In genomic region chr7:129828989-129829676, GRCh38 we compare ENCODE assay signal across 8 cellular contexts.
DNase-seq lines count a peak whose midpoint lies in the region; ATAC-seq, FAIRE-seq and TF ChIP-seq lines count a peak whose summit lies in the region.

No MANE protein-coding gene starts in this region.

- intact Hi-C loops in activated naive CD4-positive, alpha-beta T cell treated with anti-CD3 and anti-CD28 coated beads for 36 hours (cut with micrococcal nuclease) = loop anchor here (5.0 kb wide), 2 partner anchors 327 to 427 kb away; partner anchors contain the start of gene SMKR1

- H3K27me3 Mint-ChIP-seq in activated naive CD4-positive, alpha-beta T cell treated with anti-CD3 and anti-CD28 coated beads for 36 hours (ENCODE audit: low read depth) = no peaks in the 10 kb centered on the region

- H3K4me2 ChIP-seq in H1 (ENCODE audit: insufficient read depth in 1 of 2, low read depth in 2 of 2, low read length in 2 of 2) = 0 out of 4 replicates have a peak overlapping the region, but pooled peaks have one; percentile 12 to 44

- H3K18ac ChIP-seq in H1 (ENCODE audit: extremely low read depth, low read length) = peak overlapping the region; percentile 17; the same call in 1 of the 2 replicates

- no peaks in the 10 kb centered on the region for H3K36me3 Mint-ChIP-seq in activated naive CD4-positive, alpha-beta T cell treated with anti-CD3 and anti-CD28 coated beads for 36 hours (ENCODE audit: low read depth)

- H3K4me1 ChIP-seq in H1 (replicated peaks in 1 of 4; ENCODE audit: control insufficient read depth in 3 of 4, insufficient read depth in 4 of 4, low read length in 3 of 4) (peaks cover 10 to 35% (median 11%) of the 10 kb centered on the region in 4 experiments), HAP-1 (peaks cover 22% of the 10 kb centered on the region)

- ATAC-seq in GM21447 (IDR thresholded peaks at IDR 0.05; ENCODE audit: unreplicated experiment) = no peak

- H2BK5ac ChIP-seq in H1 (ENCODE audit: low read depth, low read length) = no peak overlapping the region

- H3K27ac ChIP-seq in H1 (ENCODE audit: low read depth, low read length) = no peak overlapping the region
- H3K27ac ChIP-seq in substantia nigra (ENCODE audit: low read depth, low read length, poor library complexity, severe bottlenecking) = peak overlapping the region; percentile 71

- CTCF ChIA-PET in activated naive CD4-positive, alpha-beta T cell treated with anti-CD3 and anti-CD28 coated beads for 36 hours (lab: Charles Lee) = interaction anchor here (0.5 to 3.7 kb wide), 25 partner anchors 8 to 540 kb away, joined by 3 to 49 read pairs (median 5); no protein-coding TSS in a partner anchor
- CTCF ChIA-PET in H1 (lab: Charles Lee; ENCODE audit: partially characterized antibody) = interaction anchor here (0.7 to 8.8 kb wide), 63 partner anchors 8 to 611 kb away, joined by 3 to 141 read pairs (median 4); no protein-coding TSS in a partner anchor

- 0 out of 2 replicates have a peak overlapping the region, but pooled peaks have one; percentile 6 for H2BK12ac ChIP-seq in H1 (ENCODE audit: low read depth, low read length)

- no peak overlapping the region for H3K14ac ChIP-seq in H1 (ENCODE audit: insufficient read length)

- peak overlapping the region; percentile 46; the same call in 1 of the 2 replicates for H2BK15ac ChIP-seq in H1 (ENCODE audit: low read length)

- TF ChIP-seq POLR2A in H1 (IDR thresholded peaks at IDR 0.05; ENCODE audit: control extremely low read depth in 1 of 2, low read depth in 2 of 2, low read length in 2 of 2) = no peak

- no peak overlapping the region for H3K56ac ChIP-seq in H1 (replicated peaks; ENCODE audit: insufficient read length, low read depth, low read length)

- TF ChIP-seq CTCF in H1 (IDR thresholded peaks at IDR 0.05; ENCODE audit: control extremely low read depth in 1 of 3, insufficient read depth in 1 of 3, low read depth in 1 of 3, low read length in 3 of 3) = peak in 1 of 3 experiments; percentile 43; a peak in 1 of 4 replicates

- H3K4me3 Mint-ChIP-seq in activated naive CD4-positive, alpha-beta T cell treated with anti-CD3 and anti-CD28 coated beads for 36 hours = no peak overlapping the region

- TF ChIP-seq RAD21 in H1 (IDR thresholded peaks at IDR 0.05 in 1 of 2, conservative IDR thresholded peaks at IDR 0.05 in 1 of 2; ENCODE audit: low read depth in 2 of 2, low read length in 2 of 2) = 0 out of 4 replicates have a peak, but pooled peaks of 1 of the 2 experiments have one; percentile 2

- no peaks in the 10 kb centered on the region for H4K20me1 ChIP-seq in H1 (replicated peaks in 1 of 2; ENCODE audit: control insufficient read depth in 1 of 2, insufficient read depth in 2 of 2, low read length in 2 of 2)

- no peak overlapping the region; the same call in 1 of the 2 replicates for H2AK5ac ChIP-seq in H1 (ENCODE audit: low read depth, low read length)

- no peak overlapping the region for H4K5ac ChIP-seq in H1 (ENCODE audit: insufficient read length, low read depth, low read length)

- H3K27ac Mint-ChIP-seq in activated naive CD4-positive, alpha-beta T cell treated with anti-CD3 and anti-CD28 coated beads for 36 hours = no peak overlapping the region

- no peaks in the 10 kb centered on the region for H3K27me3 ChIP-seq in H1 (replicated peaks in 1 of 4; ENCODE audit: control insufficient read depth in 3 of 4, extremely low read depth in 1 of 4, insufficient read depth in 3 of 4, low read length in 3 of 4)
- no peaks in the 10 kb centered on the region for H3K27me3 ChIP-seq in HAP-1 (ENCODE audit: low read depth)

- 0 out of 8 replicates have a peak overlapping the region, but pooled peaks of 1 of the 4 experiments have one; percentile 29 for H3K4me3 ChIP-seq in H1 (ENCODE audit: extremely low read depth in 1 of 4, insufficient read depth in 2 of 4, low read depth in 3 of 4, low read length in 4 of 4)
- H3K4me3 ChIP-seq in HAP-1 = no peak overlapping the region

- in situ Hi-C loops in HAP-1 (cut with MboI; ENCODE audit: low sequenced_read_pairs) = loop anchor here (5.0 to 10.0 kb wide), 3 partner anchors 162 to 464 kb away; no protein-coding TSS in a partner anchor

- peaks cover 0 to 5% (median 0%) of the 10 kb centered on the region in 4 experiments; a peak in 3 of 8 replicates for H3K36me3 ChIP-seq in H1 (ENCODE audit: control insufficient read depth in 2 of 4, insufficient read depth in 4 of 4, low read length in 3 of 4)
- no peaks in the 10 kb centered on the region for H3K36me3 ChIP-seq in HAP-1 (replicated peaks)

- POLR2A ChIA-PET in H1 (lab: Charles Lee; ENCODE audit: partially characterized antibody) = interaction anchor here (0.7 to 5.6 kb wide), 5 partner anchors 28 to 221 kb away, joined by 3 to 36 read pairs (median 5); no protein-coding TSS in a partner anchor

- H3K4ac ChIP-seq in H1 (replicated peaks; ENCODE audit: insufficient read length, low read depth, low read length) = no peak overlapping the region

- TF ChIP-seq EP300 in H1 (IDR thresholded peaks at IDR 0.05; ENCODE audit: borderline replicate concordance in 1 of 2, low read depth in 2 of 2, low read length in 2 of 2) = no peak

- peaks cover 21% of the 10 kb centered on the region for H3K4me1 Mint-ChIP-seq in activated naive CD4-positive, alpha-beta T cell treated with anti-CD3 and anti-CD28 coated beads for 36 hours (ENCODE audit: low read depth)

- H3K79me2 ChIP-seq in H1 (ENCODE audit: control insufficient read depth in 1 of 2, insufficient read depth in 2 of 2, low read length in 2 of 2) = no peaks in the 10 kb centered on the region

- H3K23me2 ChIP-seq in H1 (ENCODE audit: low read depth, low read length) = peaks cover 3% of the 10 kb centered on the region

- 77% methylated on average over 12 of the region's 12 CpGs; no CpG with 5 or more reads in 1 of the 2 experiments for WGBS in H1 (ENCODE audit: extremely low coverage in 1 of 2, insufficient coverage in 1 of 2, insufficient read length in 1 of 2, insufficient replicate concordance in 2 of 2, low coverage in 1 of 2, low lambda C conversion rate in 2 of 2, missing lambda C conversion rate in 1 of 2), 2 experiments

- H3K79me1 ChIP-seq in H1 (ENCODE audit: low read depth, low read length) = no peaks in the 10 kb centered on the region; the same call in 1 of the 2 replicates

- H4K8ac ChIP-seq in H1 (ENCODE audit: extremely low read depth, insufficient read depth, low read length) = peak overlapping the region; percentile 47

- peak; percentile 66 for DNase-seq in activated naive CD4-positive, alpha-beta T cell treated with anti-CD3 and anti-CD28 coated beads for 36 hours
- DNase-seq in activated naive CD4-positive, alpha-beta T cell (lab: John Stamatoyannopoulos, UW) = no peak
- peak; percentile 65 for DNase-seq in NK-92 treated with Interleukin-12 subunit alpha and Interleukin-12 subunit beta, amount 100 ng/mL, for 24 hours (lab: John Stamatoyannopoulos, UW)
- DNase-seq in H1 (ENCODE audit: low read depth in 1 of 2, low spot score in 2 of 2) (no peak), substantia nigra (lab: John Stamatoyannopoulos, UW) (no peak), HAP-1 (ENCODE audit: low spot score in 2 of 2) (no peak), amygdala (lab: John Stamatoyannopoulos, UW) (no peak)

- no peaks in the 10 kb centered on the region for H3K9me3 ChIP-seq in H1 (ENCODE audit: insufficient read depth in 2 of 2, low read depth in 1 of 2, low read length in 1 of 2)
- H3K9me3 ChIP-seq in HAP-1 = no peaks in the 10 kb centered on the region

- no peak overlapping the region for H3K23ac ChIP-seq in H1 (ENCODE audit: insufficient read length)

- H3K9ac ChIP-seq in H1 (replicated peaks in 1 of 4; ENCODE audit: extremely low read depth in 1 of 4, low read depth in 3 of 4, low read length in 3 of 4) = no peak overlapping the region

- peak overlapping the region; percentile 84 for H4K91ac ChIP-seq in H1 (replicated peaks; ENCODE audit: insufficient read length, low read length)

- H2BK120ac ChIP-seq in H1 (replicated peaks; ENCODE audit: low read depth, low read length) = no peak overlapping the region

- FAIRE-seq in H1 (lab: Jason Lieb, UNC) = no peak

- H2AFZ ChIP-seq in H1 (ENCODE audit: low read length) = no peak overlapping the region

- no peaks in the 10 kb centered on the region for H3K9me3 Mint-ChIP-seq in activated naive CD4-positive, alpha-beta T cell treated with anti-CD3 and anti-CD28 coated beads for 36 hours

- 0 out of 2 replicates have a peak overlapping the region, but pooled peaks have one; percentile 1 for H2BK20ac ChIP-seq in H1 (ENCODE audit: low read length)

TF ChIP-seq in H1, 55 proteins besides CTCF, POLR2A, EP300 and RAD21:
- TF ChIP-seq POLR2AphosphoS5 (IDR thresholded peaks at IDR 0.05; ENCODE audit: low read depth, low read length) (peak; percentile 28; the same call in 1 of the 2 replicates), JUND (IDR thresholded peaks at IDR 0.05; ENCODE audit: low read length) (no peak), USF2 (IDR thresholded peaks at IDR 0.05; ENCODE audit: low read length) (peak; percentile 70)

Comparison
In these comparisons a context has a peak if more than half of its experiments do, and no peak if none do; other contexts are left out.
1. DNase-seq: peak in activated naive CD4-positive, alpha-beta T cell treated with anti-CD3 and anti-CD28 coated beads for 36 hours (single experiment) and NK-92 treated with Interleukin-12 subunit alpha and Interleukin-12 subunit beta, amount 100 ng/mL, for 24 hours (single experiment); none in activated naive CD4-positive, alpha-beta T cell (0 of 4), H1 (0 of 2), substantia nigra (0 of 49), HAP-1 (0 of 2) and amygdala (0 of 56).